Comparison of ENCODE assay signal across 9 cellular contexts in genomic region chr11:87260811-87261210, GRCh38.
"Had no signal": no experiment of that assay in that cellular context is flagged by ENCODE, and none has a peak within 500 bp of the region (broad histone marks: within the 10 kb centered on the region; RNA-seq: fewer than 3 reads in every experiment).

No MANE protein-coding gene starts in this region.

- H3K4me1 ChIP-seq: colonic mucosa had no signal

- H3K27ac ChIP-seq: colonic mucosa, ovary had no signal

- H3K27me3 ChIP-seq: colonic mucosa, ovary had no signal

- DNase-seq: activated CD4-positive, alpha-beta memory T cell treated with anti-CD3 and anti-CD28 coated beads, Interleukin-2, amount 10 ng/mL, durations not matched to agents 7 days and 5 days; activated gamma-delta T cell; activated T-cell treated with anti-CD3 and anti-CD28 coated beads, Interleukin-2, amount 50 U/mL, for 48 hours; colonic mucosa; effector CD8-positive, alpha-beta T cell; ovary; retina; stimulated activated CD4-positive, alpha-beta T cell treated with anti-CD3 and anti-CD28 coated beads, Interleukin-15, amount 100 ng/mL, for 24 hours; stimulated activated CD4-positive, alpha-beta T cell treated with anti-CD3 and anti-CD28 coated beads, Interleukin-4, amount 100 ng/mL, for 4 hours had no signal

- H3K4me3 ChIP-seq: colonic mucosa, ovary had no signal

- H3K36me3 ChIP-seq: colonic mucosa, ovary had no signal

- H3K9me3 ChIP-seq: colonic mucosa, ovary had no signal
